In genomic region chr6:144077881-144078280, GRCh38 we compare ENCODE assay signal across 21 cellular contexts. TPM values are rescaled to one million over a fixed set of nuclear protein-coding genes. Genes with fewer than 3 reads are reported as not detected.
DNase-seq lines count a peak whose midpoint lies in the region; ATAC-seq, FAIRE-seq and TF ChIP-seq lines count a peak whose summit lies in the region.
"Had no signal": no experiment of that assay in that cellular context is flagged by ENCODE, and none has a peak within 500 bp of the region (broad histone marks: within the 10 kb centered on the region; RNA-seq: fewer than 3 reads in every experiment).

No MANE protein-coding gene starts in this region.

- no TSS peak for BruUV-seq in IMR-90 (replicated peaks; lab: Mats Ljungman, UMichigan)
- BruUV-seq in K562 (replicated peaks; lab: Mats Ljungman, UMichigan) = no TSS peak

- no peak overlapping the region for H2BK20ac ChIP-seq in IMR-90 (ENCODE audit: low read depth, low read length)
- no peak overlapping the region for H2BK20ac ChIP-seq in H9 (ENCODE audit: low read depth, low read length, poor library complexity, severe bottlenecking)

- TF ChIP-seq EP300 in A549 (IDR thresholded peaks at IDR 0.05) (no peak), K562 (IDR thresholded peaks at IDR 0.05; ENCODE audit: low read length) (no peak)

- H2BK12ac ChIP-seq in H9 (ENCODE audit: insufficient read length, low read depth, low read length) = no peak overlapping the region

- H3K23ac ChIP-seq in IMR-90 (ENCODE audit: low read depth, low read length) = no peak overlapping the region
- H3K23ac ChIP-seq in H9 (ENCODE audit: insufficient read length, low read depth, low read length) = no peak overlapping the region

- DNase-seq in A549 (ENCODE audit: low read depth in 1 of 2, low spot score in 1 of 2) = no peak
- DNase-seq in IMR-90 = no peak
- peak; percentile 81 for DNase-seq in OCI-M1 (lab: John Stamatoyannopoulos, UW)
- DNase-seq in K562 (ENCODE audit: extremely low read depth in 1 of 4, low spot score in 3 of 4) = peak in 2 of 4 experiments; percentile 32 to 52
- no peak for DNase-seq in NCI-H774 (lab: John Stamatoyannopoulos, UW)
- no peak for DNase-seq in mesenteric fat pad (ENCODE audit: low spot score)
- DNase-seq in stimulated activated naive CD8-positive, alpha-beta T cell treated with anti-CD3 and anti-CD28 coated beads, Interleukin-15, amount 100 ng/mL, for 72 hours = no peak
- DNase-seq in H9 = no peak
- DNase-seq: Caco-2; CD4-positive, CD25-positive, alpha-beta regulatory T cell; CD8-positive, alpha-beta T cell; DMS153; DND-41; HFFc6 had no signal

- H3K4me2 ChIP-seq in A549 (no peak overlapping the region), IMR-90 (ENCODE audit: low read depth, low read length) (no peak overlapping the region), K562 (ENCODE audit: insufficient read depth, low read length) (no peak overlapping the region), H9 (ENCODE audit: insufficient read depth, insufficient read length, low read length) (no peak overlapping the region)
- H3K4me2 ChIP-seq: BLaER1, GM23338 had no signal

- POLR2A ChIA-PET in A549 (lab: Yijun Ruan, JAX) = no interaction called here
- POLR2A ChIA-PET in IMR-90 (lab: Charles Lee; ENCODE audit: unreplicated experiment) = no interaction called here
- POLR2A ChIA-PET in K562 (lab: Yijun Ruan, JAX) = interaction anchor here (0.9 to 1.3 kb wide), 4 partner anchors 8 to 18 kb away, joined by 3 to 5 read pairs (median 3); partner anchors contain the start of gene SF3B5

- H3K27ac ChIP-seq in A549 (no peak overlapping the region), IMR-90 (ENCODE audit: insufficient read depth, low read length) (no peak overlapping the region), K562 (ENCODE audit: extremely low read depth, low read depth, low read length) (peak overlapping the region; percentile 19; the same call in 1 of the 3 replicates), H9 (ENCODE audit: insufficient read length, low read depth, low read length) (no peak overlapping the region)
- H3K27ac ChIP-seq: BLaER1, C4-2B had no signal

- FAIRE-seq in A549 (lab: Jason Lieb, UNC) = no peak
- peak; percentile 48 for FAIRE-seq in K562 (lab: Jason Lieb, UNC)
- FAIRE-seq: G401.6, GM12892 had no signal

- H3K4me3 ChIP-seq in A549 (no peak overlapping the region), IMR-90 (ENCODE audit: insufficient read depth, low read depth, low read length) (no peak overlapping the region), K562 (no peak overlapping the region)
- H3K4me3 ChIP-seq: BLaER1, GM23338, HAP-1 had no signal

- TF ChIP-seq CTCF in A549 (IDR thresholded peaks at IDR 0.05) = no peak
- TF ChIP-seq CTCF in IMR-90 (conservative IDR thresholded peaks at IDR 0.05; ENCODE audit: low read depth, low read length) = no peak
- TF ChIP-seq CTCF in K562 (IDR thresholded peaks at IDR 0.05 in 2 of 3, conservative IDR thresholded peaks at IDR 0.05 in 1 of 3; ENCODE audit: insufficient read depth in 2 of 3, low read depth in 1 of 3, low read length in 3 of 3) = no peak
- TF ChIP-seq CTCF in H9 (conservative IDR thresholded peaks at IDR 0.05) = no peak

- H3K14ac ChIP-seq in IMR-90 (replicated peaks; ENCODE audit: low read depth, low read length) = no peak overlapping the region
- no peak overlapping the region for H3K14ac ChIP-seq in H9 (ENCODE audit: insufficient read depth, low read length)

- no peaks in the 10 kb centered on the region for H3K23me2 ChIP-seq in H9 (ENCODE audit: insufficient read length, low read depth, low read length, poor library complexity, severe bottlenecking)

- no peak overlapping the region for H2AK9ac ChIP-seq in IMR-90 (replicated peaks; ENCODE audit: low read depth, low read length, poor library complexity)

- no peak overlapping the region for H2AFZ ChIP-seq in IMR-90 (replicated peaks; ENCODE audit: low read length, poor library complexity)
- H2AFZ ChIP-seq in K562 (ENCODE audit: low read depth, low read length) = peak overlapping the region; percentile 67
- no peak overlapping the region for H2AFZ ChIP-seq in H9 (ENCODE audit: low read length)
- H2AFZ ChIP-seq: GM23338 had no signal

- H3K9ac ChIP-seq in IMR-90 (ENCODE audit: low read depth, low read length) = no peak overlapping the region
- peak overlapping the region in 1 of 2 experiments; percentile 4; a peak in 1 of 4 replicates for H3K9ac ChIP-seq in K562 (ENCODE audit: insufficient read depth in 1 of 2, low read depth in 2 of 2, low read length in 2 of 2)
- H3K9ac ChIP-seq in H9 (ENCODE audit: extremely low read depth, insufficient read length, low read length) = no peak overlapping the region
- H3K9ac ChIP-seq: BLaER1 had no signal

- no peak overlapping the region for H3K27ac Mint-ChIP-seq in stimulated activated naive CD8-positive, alpha-beta T cell treated with anti-CD3 and anti-CD28 coated beads, Interleukin-15, amount 100 ng/mL, for 72 hours
- no peak overlapping the region for H3K27ac Mint-ChIP-seq in H9
- H3K27ac Mint-ChIP-seq: B cell; CD4-positive, CD25-positive, alpha-beta regulatory T cell; CD8-positive, alpha-beta T cell; GM23338; HFFc6 had no signal

- H2AK5ac ChIP-seq in IMR-90 (ENCODE audit: low read depth, low read length) (no peak overlapping the region), H9 (ENCODE audit: insufficient read length, low read length) (no peak overlapping the region)

- WGBS in A549 (ENCODE audit: missing lambda C conversion rate) = 52% methylated on average over 2 of the region's 2 CpGs
- no CpG with 5 or more reads among the region's 2 CpGs for WGBS in IMR-90 (ENCODE audit: extremely low coverage in 2 of 2, insufficient read length in 1 of 2), 2 experiments
- 10% methylated on average over 2 of the region's 2 CpGs for WGBS in K562 (ENCODE audit: insufficient coverage, low coverage, missing lambda C conversion rate)
- WGBS in H9 (ENCODE audit: extremely low coverage, insufficient read length, low lambda C conversion rate) = no CpG with 5 or more reads among the region's 2 CpGs

- peaks cover 15% of the 10 kb centered on the region for H3K27me3 ChIP-seq in IMR-90 (ENCODE audit: control insufficient read depth, insufficient read depth, low read length)
- no peaks in the 10 kb centered on the region for H3K27me3 ChIP-seq in K562 (ENCODE audit: control insufficient read depth in 2 of 2, insufficient read depth in 2 of 2, low read length in 2 of 2)
- H3K27me3 ChIP-seq in H9 (ENCODE audit: insufficient read depth, low read length) = no peaks in the 10 kb centered on the region
- H3K27me3 ChIP-seq: BLaER1 had no signal

- H3K9me1 ChIP-seq in IMR-90 (ENCODE audit: insufficient read depth, low read length) = no peaks in the 10 kb centered on the region
- no peaks in the 10 kb centered on the region for H3K9me1 ChIP-seq in K562 (ENCODE audit: control insufficient read depth, insufficient read depth, low read length)

- H4K8ac ChIP-seq in IMR-90 (ENCODE audit: low read depth in 2 of 2, low read length in 2 of 2) = no peak overlapping the region
- H4K8ac ChIP-seq in H9 (replicated peaks; ENCODE audit: insufficient read length, low read depth, low read length) = no peak overlapping the region

- H3K36me3 ChIP-seq in IMR-90 (ENCODE audit: control insufficient read depth, insufficient read depth, low read length) (no peaks in the 10 kb centered on the region), K562 (ENCODE audit: control insufficient read depth, insufficient read depth, low read length) (no peaks in the 10 kb centered on the region)
- H3K36me3 ChIP-seq: BLaER1, HAP-1 had no signal

- H4K20me1 ChIP-seq in IMR-90 (ENCODE audit: insufficient read depth, low read length) (no peaks in the 10 kb centered on the region), K562 (replicated peaks; ENCODE audit: control insufficient read depth, insufficient read depth, low read length) (no peaks in the 10 kb centered on the region), H9 (ENCODE audit: control insufficient read depth, insufficient read depth, insufficient read length) (no peaks in the 10 kb centered on the region)
- H4K20me1 ChIP-seq: BLaER1 had no signal

- no peak for TF ChIP-seq RAD21 in A549 (conservative IDR thresholded peaks at IDR 0.05 in 1 of 2, IDR thresholded peaks at IDR 0.05 in 1 of 2)
- no peak for TF ChIP-seq RAD21 in IMR-90 (IDR thresholded peaks at IDR 0.05; ENCODE audit: low read length)
- no peak for TF ChIP-seq RAD21 in K562 (CRISPR knock-in tag; conservative IDR thresholded peaks at IDR 0.05 in 1 of 2, IDR thresholded peaks at IDR 0.05 in 1 of 2)

- intact Hi-C loops in IMR-90 (cut with micrococcal nuclease) (no loop called here), K562 (cut with micrococcal nuclease) (no loop called here)

- CTCF ChIA-PET in A549 (lab: Yijun Ruan, JAX) (no interaction called here), IMR-90 (lab: Yijun Ruan, JAX) (interaction anchor here (0.6 to 1.3 kb wide), 2 partner anchors 139 to 307 kb away, joined by 3 read pairs; no protein-coding TSS in a partner anchor), K562 (lab: Yijun Ruan, JAX; ENCODE audit: low intra/inter-chr PET ratio) (no interaction called here)

- no peak for ATAC-seq in A549
- ATAC-seq in IMR-90 (ENCODE audit: low read depth) = no peak
- peak; percentile 80 for ATAC-seq in K562
- no peak for ATAC-seq in stimulated activated naive CD8-positive, alpha-beta T cell treated with anti-CD3 and anti-CD28 coated beads, Interleukin-15, amount 100 ng/mL, for 72 hours
- ATAC-seq: CD8-positive, alpha-beta T cell; GM23338 had no signal

- H3K4me1 ChIP-seq in A549 = no peaks in the 10 kb centered on the region
- H3K4me1 ChIP-seq in IMR-90 (ENCODE audit: control insufficient read depth, insufficient read depth, low read length) = no peaks in the 10 kb centered on the region
- peaks cover 9 to 21% of the 10 kb centered on the region in 2 experiments; a peak in 4 of 5 replicates for H3K4me1 ChIP-seq in K562 (replicated peaks in 1 of 2; ENCODE audit: control insufficient read depth in 2 of 2, insufficient read depth in 2 of 2, low read length in 2 of 2)
- no peaks in the 10 kb centered on the region for H3K4me1 ChIP-seq in H9 (ENCODE audit: insufficient read depth, low read length)
- H3K4me1 ChIP-seq: BLaER1, Caco-2, HAP-1 had no signal

- H2BK15ac ChIP-seq in IMR-90 (ENCODE audit: low read depth, low read length) = no peak overlapping the region
- no peak overlapping the region for H2BK15ac ChIP-seq in H9 (ENCODE audit: low read depth, low read length)

- peaks cover 9% of the 10 kb centered on the region for H3K4me1 Mint-ChIP-seq in stimulated activated naive CD8-positive, alpha-beta T cell treated with anti-CD3 and anti-CD28 coated beads, Interleukin-15, amount 100 ng/mL, for 72 hours
- H3K4me1 Mint-ChIP-seq in H9 = peaks cover 0 to 5% of the 10 kb centered on the region in 2 experiments; a peak in 1 of 4 replicates
- H3K4me1 Mint-ChIP-seq: B cell; CD4-positive, CD25-positive, alpha-beta regulatory T cell had no signal

- H3T11ph ChIP-seq in H9 (ENCODE audit: low read length) = no peak overlapping the region

- no peaks in the 10 kb centered on the region for H3K79me1 ChIP-seq in IMR-90 (ENCODE audit: low read depth in 1 of 2, low read length in 2 of 2)
- H3K79me1 ChIP-seq in H9 (ENCODE audit: insufficient read depth, low read depth, low read length, poor library complexity, severe bottlenecking) = no peaks in the 10 kb centered on the region

- no peaks in the 10 kb centered on the region for H3K36me3 Mint-ChIP-seq in H9 (ENCODE audit: insufficient read depth in 1 of 3, low read depth in 3 of 3)
- H3K36me3 Mint-ChIP-seq: CD4-positive, CD25-positive, alpha-beta regulatory T cell; CD8-positive, alpha-beta T cell had no signal

- dilution Hi-C loops in IMR-90 (cut with HindIII; ENCODE audit: low sequenced_read_pairs, unreplicated experiment) = no loop called here

- no peaks in the 10 kb centered on the region for H3K27me3 Mint-ChIP-seq in stimulated activated naive CD8-positive, alpha-beta T cell treated with anti-CD3 and anti-CD28 coated beads, Interleukin-15, amount 100 ng/mL, for 72 hours
- H3K27me3 Mint-ChIP-seq in H9 (ENCODE audit: low read depth) = peaks cover 2% of the 10 kb centered on the region
- H3K27me3 Mint-ChIP-seq: B cell had no signal

- H3K56ac ChIP-seq in IMR-90 (ENCODE audit: extremely low read depth, insufficient read depth, low read length) (no peak overlapping the region), H9 (ENCODE audit: insufficient read length, low read depth, low read length) (no peak overlapping the region)

- H3K9me3 ChIP-seq in A549 (no peaks in the 10 kb centered on the region), IMR-90 (ENCODE audit: control insufficient read depth, insufficient read depth, low read length) (no peaks in the 10 kb centered on the region), K562 (replicated peaks; ENCODE audit: control insufficient read depth, insufficient read depth, low read depth, low read length) (no peaks in the 10 kb centered on the region), H9 (ENCODE audit: control insufficient read depth, low read depth, low read length) (no peaks in the 10 kb centered on the region)
- H3K9me3 ChIP-seq: BLaER1, Caco-2, HAP-1 had no signal

- H3K79me2 ChIP-seq in K562 (ENCODE audit: control insufficient read depth, insufficient read depth, low read length) (no peaks in the 10 kb centered on the region), H9 (ENCODE audit: insufficient read depth, low read length) (no peaks in the 10 kb centered on the region)

- in situ Hi-C loops in IMR-90 (cut with MboI; ENCODE audit: low sequenced_read_pairs) (no loop called here), K562 (cut with MboI) (no loop called here)

- H3K9me3 Mint-ChIP-seq in stimulated activated naive CD8-positive, alpha-beta T cell treated with anti-CD3 and anti-CD28 coated beads, Interleukin-15, amount 100 ng/mL, for 72 hours = no peaks in the 10 kb centered on the region
- H3K9me3 Mint-ChIP-seq in H9 = no peaks in the 10 kb centered on the region
- H3K9me3 Mint-ChIP-seq: CD4-positive, CD25-positive, alpha-beta regulatory T cell; CD8-positive, alpha-beta T cell; GM23338; HFFc6 had no signal

- TF ChIP-seq POLR2A in A549 (IDR thresholded peaks at IDR 0.05; ENCODE audit: low read length) = no peak
- no peak for TF ChIP-seq POLR2A in IMR-90 (IDR thresholded peaks at IDR 0.05; ENCODE audit: low read depth, low read length)
- TF ChIP-seq POLR2A in K562 (conservative IDR thresholded peaks at IDR 0.05) = no peak

- H4K5ac ChIP-seq in IMR-90 (ENCODE audit: low read depth, low read length) (no peak overlapping the region), H9 (ENCODE audit: insufficient read length, low read depth, low read length) (no peak overlapping the region)

- H3K18ac ChIP-seq in IMR-90 (ENCODE audit: low read depth, low read length) (no peak overlapping the region), H9 (ENCODE audit: insufficient read length, low read depth, low read length) (no peak overlapping the region)

- no peak overlapping the region for H3K4ac ChIP-seq in IMR-90 (ENCODE audit: low read depth, low read length)
- H3K4ac ChIP-seq in H9 (ENCODE audit: low read depth, low read length) = no peak overlapping the region

- no peak overlapping the region for H2BK120ac ChIP-seq in IMR-90 (ENCODE audit: low read depth, low read length)
- no peak overlapping the region for H2BK120ac ChIP-seq in H9 (ENCODE audit: low read depth, low read length, poor library complexity, severe bottlenecking)

- no peak overlapping the region for H3K4me3 Mint-ChIP-seq in stimulated activated naive CD8-positive, alpha-beta T cell treated with anti-CD3 and anti-CD28 coated beads, Interleukin-15, amount 100 ng/mL, for 72 hours
- H3K4me3 Mint-ChIP-seq in H9 = no peak overlapping the region
- H3K4me3 Mint-ChIP-seq: B cell; CD4-positive, CD25-positive, alpha-beta regulatory T cell; CD8-positive, alpha-beta T cell; GM23338; HFFc6 had no signal

- H2BK5ac ChIP-seq in IMR-90 (ENCODE audit: low read depth, low read length, poor library complexity, severe bottlenecking) (no peak overlapping the region), H9 (ENCODE audit: insufficient read length, low read length) (no peak overlapping the region)

- H4K91ac ChIP-seq in IMR-90 (ENCODE audit: insufficient read depth, low read depth, low read length) = no peak overlapping the region
- no peak overlapping the region for H4K91ac ChIP-seq in H9 (ENCODE audit: insufficient read length, low read depth, low read length)

RNA-seq across cellular contexts. Expression of gene SF3B5, which starts 17.5 kb away (rescaled TPM):
- 164 and 184 TPM in 2 replicates for polyA plus RNA-seq in A549 (2011; rRNA removed)
- 401 and 449 TPM in 2 replicates for polyA plus RNA-seq in A549 (2012; cell fraction: cytosol; rRNA removed)
- polyA plus RNA-seq in A549 (2012; cell fraction: nucleus; rRNA removed) = 286 and 323 TPM in 2 replicates
- 159 to 174 TPM (median 163 TPM) in 3 replicates for polyA plus RNA-seq in A549 (2017; fragmentation: RNase III; extraction: RNeasy Plus Mini Kit Qiagen cat#74134 plus additional on column Dnase treatment)
- 147 TPM in 2 replicates for polyA minus RNA-seq in A549 (2011; rRNA and poly(A)+ RNA removed)
- 227 and 242 TPM in 2 replicates for total RNA-seq in IMR-90 (2012; rRNA removed)
- polyA plus RNA-seq in IMR-90 (2012; rRNA removed) = 290 and 333 TPM in 2 replicates
- polyA plus RNA-seq in IMR-90 (2012; cell fraction: cytosol; rRNA removed) = 375 and 435 TPM in 2 replicates
- polyA plus RNA-seq in IMR-90 (2012; cell fraction: nucleus; rRNA removed; ENCODE audit: low replicate concordance) = 143 and 157 TPM in 2 replicates
- total RNA-seq in K562 (2011; cell fraction: chromatin; rRNA removed; ENCODE audit: low replicate concordance) = 24.3 and 54.9 TPM in 2 replicates
- total RNA-seq in K562 (2011; cell fraction: nucleolus; rRNA removed) = 129 and 134 TPM in 2 replicates
- 82.1 and 112 TPM in 2 replicates for total RNA-seq in K562 (2011; cell fraction: nucleoplasm; rRNA removed)
- total RNA-seq in K562 (2014; rRNA removed) = 292 and 479 TPM in 2 replicates
- 133 and 238 TPM in 2 replicates for total RNA-seq in K562 (2014; rRNA removed; fragmentation: Illumina TruSeq; extraction: Trizol)
- 337 and 357 TPM in 2 replicates for total RNA-seq in K562 (2015; rRNA removed; fragmentation: Illumina TruSeq; extraction: Trizol)
- 399 and 440 TPM in 2 replicates for total RNA-seq in K562 (2021)
- 407 and 453 TPM in 2 replicates for polyA plus RNA-seq in K562 (2011; rRNA removed)
- polyA plus RNA-seq in K562 (2011; cell fraction: cytosol; rRNA removed) = 924 and 1,390 TPM in 2 replicates
- polyA plus RNA-seq in K562 (2011; cell fraction: nucleus; rRNA removed) = 281 and 290 TPM in 2 replicates
- 381 and 451 TPM in 2 replicates for polyA plus RNA-seq in K562 (2012)
- 538 and 635 TPM in 2 replicates for polyA plus RNA-seq in K562 (2014; fragmentation: Illumina TruSeq; extraction: Trizol)
- 1,000 to 10,000 TPM; 1,065 to 1,211 TPM for polyA plus RNA-seq in K562 (2014; fragmentation: Nextera tagmentation; extraction: Ambion mirVana)
- 552 and 569 TPM in 2 replicates for polyA plus RNA-seq in K562 (2014; rRNA removed)
- polyA minus RNA-seq in K562 (2011; rRNA and poly(A)+ RNA removed) = 129 and 212 TPM in 2 replicates
- 181 and 196 TPM in 2 replicates for polyA minus RNA-seq in K562 (2011; cell fraction: cytosol; rRNA and poly(A)+ RNA removed)
- polyA minus RNA-seq in K562 (2011; cell fraction: nucleus; rRNA and poly(A)+ RNA removed) = 64.5 and 102 TPM in 2 replicates
- 106 TPM for total RNA-seq in mesenteric fat pad
- total RNA-seq in H9 (2021) = 145 and 149 TPM in 2 replicates

Comparison
In these comparisons a context has a peak if more than half of its experiments do, and no peak if none do; other contexts are left out.
1. Of the 35 proteins assayed by ChIP-seq in both K562 and A549: peak only in K562: none; only in A549: none; in both: MAFK; in neither: 34.